17 cellular contexts compared by ENCODE assay signal in the genomic region with DNA sequence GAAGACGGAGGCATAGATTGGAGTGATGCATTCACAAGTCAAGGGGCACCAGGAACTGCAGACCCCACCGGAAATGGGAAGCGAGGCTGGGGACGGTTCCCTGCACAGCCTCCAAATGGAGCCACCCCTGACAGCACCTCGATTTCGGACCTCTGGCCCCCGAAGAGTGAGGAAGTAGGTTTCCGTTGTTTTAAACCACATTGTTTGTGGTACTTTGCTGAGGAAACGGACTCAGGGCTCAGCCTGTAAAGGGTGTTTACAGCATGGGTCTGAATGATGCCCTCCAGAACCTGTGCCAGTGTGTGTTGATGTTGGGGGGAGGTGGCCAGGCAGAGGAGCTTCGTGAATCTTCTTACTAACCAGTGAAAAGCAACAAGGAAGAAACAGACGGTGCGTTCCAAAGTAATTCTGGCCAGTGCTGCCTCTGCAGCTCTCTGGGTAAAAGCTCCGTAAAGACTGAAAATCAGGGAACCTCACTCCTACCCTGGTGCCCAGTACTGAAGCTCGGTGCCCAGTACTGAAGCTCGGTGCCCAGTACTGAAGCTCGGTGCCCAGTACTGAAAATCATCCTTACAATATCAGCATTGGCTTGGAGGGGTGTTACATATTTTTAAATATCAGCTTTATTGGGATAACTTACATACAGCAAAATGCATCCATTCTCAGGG. TPM values are rescaled to one million over a fixed set of nuclear protein-coding genes. Genes with fewer than 3 reads are reported as not detected.
DNase-seq lines count a peak whose midpoint lies in the region; ATAC-seq and TF ChIP-seq lines count a peak whose summit lies in the region.
"Had no signal": no experiment of that assay in that cellular context is flagged by ENCODE, and none has a peak within 500 bp of the region (broad histone marks: within the 10 kb centered on the region; RNA-seq: fewer than 3 reads in every experiment).

No MANE protein-coding gene starts in this region.

- H3K36me3 ChIP-seq in colonic mucosa = no peaks in the 10 kb centered on the region
- H3K36me3 ChIP-seq: upper lobe of right lung had no signal

- no peaks in the 10 kb centered on the region for H3K27me3 Mint-ChIP-seq in activated T-cell treated with anti-CD3 and anti-CD28 coated beads, Interleukin-2, amount 50 U/mL, for 24 hours
- H3K27me3 Mint-ChIP-seq in stimulated activated naive CD8-positive, alpha-beta T cell treated with anti-CD3 and anti-CD28 coated beads, Interleukin-15, amount 100 ng/mL, for 72 hours = no peaks in the 10 kb centered on the region
- H3K27me3 Mint-ChIP-seq in HFFc6 (ENCODE audit: insufficient read depth) = no peaks in the 10 kb centered on the region

- no peaks in the 10 kb centered on the region for H3K9me3 ChIP-seq in colonic mucosa
- H3K9me3 ChIP-seq: upper lobe of right lung had no signal

- peak overlapping the region; percentile 22 for H3K27ac ChIP-seq in colonic mucosa
- H3K27ac ChIP-seq: parathyroid adenoma, upper lobe of right lung had no signal

- ATAC-seq in stimulated activated naive CD8-positive, alpha-beta T cell treated with anti-CD3 and anti-CD28 coated beads, Interleukin-15, amount 100 ng/mL, for 72 hours = no peak
- ATAC-seq: upper lobe of right lung had no signal

- H3K36me3 Mint-ChIP-seq in activated T-cell treated with anti-CD3 and anti-CD28 coated beads, Interleukin-2, amount 50 U/mL, for 24 hours (ENCODE audit: low read depth) = no peaks in the 10 kb centered on the region
- no peaks in the 10 kb centered on the region for H3K36me3 Mint-ChIP-seq in HFFc6 (ENCODE audit: low read depth)

- H3K27me3 ChIP-seq in colonic mucosa = no peaks in the 10 kb centered on the region
- H3K27me3 ChIP-seq: upper lobe of right lung had no signal

- intact Hi-C loops in colonic mucosa (cut with DNase I) = no loop called here

- no peaks in the 10 kb centered on the region for H3K9me3 Mint-ChIP-seq in activated T-cell treated with anti-CD3 and anti-CD28 coated beads, Interleukin-2, amount 50 U/mL, for 24 hours
- H3K9me3 Mint-ChIP-seq in stimulated activated naive CD8-positive, alpha-beta T cell treated with anti-CD3 and anti-CD28 coated beads, Interleukin-15, amount 100 ng/mL, for 72 hours = no peaks in the 10 kb centered on the region
- peaks cover 56% of the 10 kb centered on the region for H3K9me3 Mint-ChIP-seq in HFFc6

- no peak overlapping the region for H3K27ac Mint-ChIP-seq in activated T-cell treated with anti-CD3 and anti-CD28 coated beads, Interleukin-2, amount 50 U/mL, for 24 hours
- no peak overlapping the region for H3K27ac Mint-ChIP-seq in stimulated activated naive CD8-positive, alpha-beta T cell treated with anti-CD3 and anti-CD28 coated beads, Interleukin-15, amount 100 ng/mL, for 72 hours
- no peak overlapping the region for H3K27ac Mint-ChIP-seq in HFFc6

- no peak overlapping the region for H3K4me3 ChIP-seq in colonic mucosa
- H3K4me3 ChIP-seq: upper lobe of right lung had no signal

- peak overlapping the region in 1 of 2 donors; percentile 12 for H3K9ac ChIP-seq in colonic mucosa (ENCODE audit: low read depth in 2 of 2, low read length in 2 of 2)
- H3K9ac ChIP-seq: parathyroid adenoma had no signal

- TF ChIP-seq CTCF in colonic mucosa (IDR thresholded peaks at IDR 0.05) (no peak), HFFc6 (IDR thresholded peaks at IDR 0.05) (no peak)

- peak overlapping the region; percentile 60 for H3K4me3 Mint-ChIP-seq in activated T-cell treated with anti-CD3 and anti-CD28 coated beads, Interleukin-2, amount 50 U/mL, for 24 hours
- H3K4me3 Mint-ChIP-seq in stimulated activated naive CD8-positive, alpha-beta T cell treated with anti-CD3 and anti-CD28 coated beads, Interleukin-15, amount 100 ng/mL, for 72 hours = peak overlapping the region; percentile 49 to 79
- no peak overlapping the region for H3K4me3 Mint-ChIP-seq in HFFc6

- no peak for DNase-seq in activated T-cell treated with anti-CD3 and anti-CD28 coated beads, Interleukin-2, amount 50 U/mL, for 24 hours
- DNase-seq in activated T-cell treated with anti-CD3 and anti-CD28 coated beads, Interleukin-2, amount 50 U/mL, for 48 hours = no peak
- DNase-seq in Kasumi-1 (lab: John Stamatoyannopoulos, UW) = peak; percentile 7 to 26
- DNase-seq in colonic mucosa = no peak
- no peak for DNase-seq in stimulated activated naive CD8-positive, alpha-beta T cell treated with anti-CD3 and anti-CD28 coated beads, Interleukin-15, amount 100 ng/mL, for 72 hours
- no peak for DNase-seq in HFFc6
- DNase-seq in activated CD4-positive, alpha-beta T cell treated with anti-CD3 and anti-CD28 coated beads, Interleukin-2, amount 50 U/mL, for 48 hours = no peak
- no peak for DNase-seq in activated CD4-positive, alpha-beta T cell treated with anti-CD3 and anti-CD28 coated beads, Interleukin-2, amount 50 U/mL, for 1 hour
- DNase-seq: caudate nucleus; DND-41; erythroblast; NCI-H2107; stimulated activated CD4-positive, alpha-beta T cell treated with anti-CD3 and anti-CD28 coated beads, Interleukin-15, amount 100 ng/mL, for 24 hours; upper lobe of right lung had no signal

- no peaks in the 10 kb centered on the region for H3K4me1 ChIP-seq in colonic mucosa
- H3K4me1 ChIP-seq: parathyroid adenoma, upper lobe of right lung had no signal

- peaks cover 52% of the 10 kb centered on the region for H3K4me1 Mint-ChIP-seq in activated T-cell treated with anti-CD3 and anti-CD28 coated beads, Interleukin-2, amount 50 U/mL, for 24 hours (ENCODE audit: low read depth)
- H3K4me1 Mint-ChIP-seq in stimulated activated naive CD8-positive, alpha-beta T cell treated with anti-CD3 and anti-CD28 coated beads, Interleukin-15, amount 100 ng/mL, for 72 hours = peaks cover 55% of the 10 kb centered on the region
- H3K4me1 Mint-ChIP-seq in HFFc6 (ENCODE audit: low read depth) = no peaks in the 10 kb centered on the region

RNA-seq across cellular contexts. Expression of a gene that starts 30.1 kb away (rescaled TPM):
- total RNA-seq in colonic mucosa = under 1 TPM; 0.49 to 0.53 TPM
- not detected for total RNA-seq in HFFc6 (2021; fragmentation: NEBNext Ultra II Directional; extraction: Animal tissue kit (Norgen Biotek cat#: 25700))
- total RNA-seq: A673, lung microvascular endothelial cell had no signal

Comparison
In these comparisons a context has a peak if more than half of its experiments do, and no peak if none do; other contexts are left out.
1. DNase-seq: peak in Kasumi-1 (2 of 2); none in activated T-cell treated with anti-CD3 and anti-CD28 coated beads, Interleukin-2, amount 50 U/mL, for 24 hours (single experiment), activated T-cell treated with anti-CD3 and anti-CD28 coated beads, Interleukin-2, amount 50 U/mL, for 48 hours (0 of 2), colonic mucosa (single experiment), stimulated activated naive CD8-positive, alpha-beta T cell treated with anti-CD3 and anti-CD28 coated beads, Interleukin-15, amount 100 ng/mL, for 72 hours (0 of 2), HFFc6 (single experiment), activated CD4-positive, alpha-beta T cell treated with anti-CD3 and anti-CD28 coated beads, Interleukin-2, amount 50 U/mL, for 48 hours (0 of 2) and activated CD4-positive, alpha-beta T cell treated with anti-CD3 and anti-CD28 coated beads, Interleukin-2, amount 50 U/mL, for 1 hour (single experiment).